In genomic region chrX:34223574-34223973, GRCh38 we compare ENCODE assay signal across 8 cellular contexts.
"Had no signal": no experiment of that assay in that cellular context is flagged by ENCODE, and none has a peak within 500 bp of the region (broad histone marks: within the 10 kb centered on the region; RNA-seq: fewer than 3 reads in every experiment).

No MANE protein-coding gene starts in this region.

- DNase-seq: GDM1, GF-D8 had no signal

- H3K4me3 ChIP-seq: GM12878 had no signal

- ATAC-seq: GM12878 had no signal

- FAIRE-seq: G401.6, GM12878, GM12891, GM12892, GM18507, GM19239 had no signal
